In genomic region chr16:56475226-56475625, GRCh38 we compare ENCODE assay signal across 1 cellular context.
TF ChIP-seq lines count a peak whose summit lies in the region.

No MANE protein-coding gene starts in this region.

TF ChIP-seq in HEK293, 187 proteins besides CTCF, POLR2A, EP300 and RAD21:
- TF ChIP-seq SP3 (tag by site-specific recombination; IDR thresholded peaks at IDR 0.05), result no peak
- TF ChIP-seq ZNF155 (tag by site-specific recombination; IDR thresholded peaks at IDR 0.05), result no peak
- TF ChIP-seq ZNF266 (tag by site-specific recombination; IDR thresholded peaks at IDR 0.05; ENCODE audit: low read depth), result no peak
- no peak for TF ChIP-seq BCL11B (tag by site-specific recombination; IDR thresholded peaks at IDR 0.05; ENCODE audit: low read depth)
- 0 out of 2 replicates have a peak, but pooled peaks have one; percentile 21 for TF ChIP-seq PRDM6 (tag by site-specific recombination; IDR thresholded peaks at IDR 0.05)
- TF ChIP-seq FEZF1 (tag by site-specific recombination; IDR thresholded peaks at IDR 0.05), result peak; percentile 60
- TF ChIP-seq ZNF37A (tag by site-specific recombination; IDR thresholded peaks at IDR 0.05), result no peak
- TF ChIP-seq, protein P1, sequence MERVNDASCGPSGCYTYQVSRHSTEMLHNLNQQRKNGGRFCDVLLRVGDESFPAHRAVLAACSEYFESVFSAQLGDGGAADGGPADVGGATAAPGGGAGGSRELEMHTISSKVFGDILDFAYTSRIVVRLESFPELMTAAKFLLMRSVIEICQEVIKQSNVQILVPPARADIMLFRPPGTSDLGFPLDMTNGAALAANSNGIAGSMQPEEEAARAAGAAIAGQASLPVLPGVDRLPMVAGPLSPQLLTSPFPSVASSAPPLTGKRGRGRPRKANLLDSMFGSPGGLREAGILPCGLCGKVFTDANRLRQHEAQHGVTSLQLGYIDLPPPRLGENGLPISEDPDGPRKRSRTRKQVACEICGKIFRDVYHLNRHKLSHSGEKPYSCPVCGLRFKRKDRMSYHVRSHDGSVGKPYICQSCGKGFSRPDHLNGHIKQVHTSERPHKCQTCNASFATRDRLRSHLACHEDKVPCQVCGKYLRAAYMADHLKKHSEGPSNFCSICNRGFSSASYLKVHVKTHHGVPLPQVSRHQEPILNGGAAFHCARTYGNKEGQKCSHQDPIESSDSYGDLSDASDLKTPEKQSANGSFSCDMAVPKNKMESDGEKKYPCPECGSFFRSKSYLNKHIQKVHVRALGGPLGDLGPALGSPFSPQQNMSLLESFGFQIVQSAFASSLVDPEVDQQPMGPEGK (tag by site-specific recombination; IDR thresholded peaks at IDR 0.05), result no peak
- TF ChIP-seq ZNF2 (tag by site-specific recombination; IDR thresholded peaks at IDR 0.05), result no peak
- no peak for TF ChIP-seq ZNF423 (tag by site-specific recombination; IDR thresholded peaks at IDR 0.05)
- no peak for TF ChIP-seq ZNF16 (tag by site-specific recombination; IDR thresholded peaks at IDR 0.05; ENCODE audit: low read depth)
- no peak for TF ChIP-seq HOXA7 (CRISPR knock-in tag; IDR thresholded peaks at IDR 0.05; ENCODE audit: borderline replicate concordance)
- no peak for TF ChIP-seq ZNF488 (tag by site-specific recombination; IDR thresholded peaks at IDR 0.05)
- TF ChIP-seq OVOL3 (tag by site-specific recombination; IDR thresholded peaks at IDR 0.05), result no peak
- TF ChIP-seq ZNF24 (tag by site-specific recombination; IDR thresholded peaks at IDR 0.05), result no peak
- no peak for TF ChIP-seq ZNF677 (tag by site-specific recombination; IDR thresholded peaks at IDR 0.05)
- no peak for TF ChIP-seq ZNF776 (tag by site-specific recombination; IDR thresholded peaks at IDR 0.05; ENCODE audit: borderline replicate concordance)
- TF ChIP-seq, protein P2, sequence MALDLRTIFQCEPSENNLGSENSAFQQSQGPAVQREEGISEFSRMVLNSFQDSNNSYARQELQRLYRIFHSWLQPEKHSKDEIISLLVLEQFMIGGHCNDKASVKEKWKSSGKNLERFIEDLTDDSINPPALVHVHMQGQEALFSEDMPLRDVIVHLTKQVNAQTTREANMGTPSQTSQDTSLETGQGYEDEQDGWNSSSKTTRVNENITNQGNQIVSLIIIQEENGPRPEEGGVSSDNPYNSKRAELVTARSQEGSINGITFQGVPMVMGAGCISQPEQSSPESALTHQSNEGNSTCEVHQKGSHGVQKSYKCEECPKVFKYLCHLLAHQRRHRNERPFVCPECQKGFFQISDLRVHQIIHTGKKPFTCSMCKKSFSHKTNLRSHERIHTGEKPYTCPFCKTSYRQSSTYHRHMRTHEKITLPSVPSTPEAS (tag by site-specific recombination; IDR thresholded peaks at IDR 0.05), result no peak
- TF ChIP-seq ZNF707 (tag by site-specific recombination; IDR thresholded peaks at IDR 0.05), result no peak
- no peak for TF ChIP-seq ZNF529 (tag by site-specific recombination; IDR thresholded peaks at IDR 0.05; ENCODE audit: insufficient replicate concordance)
- TF ChIP-seq, protein P3, sequence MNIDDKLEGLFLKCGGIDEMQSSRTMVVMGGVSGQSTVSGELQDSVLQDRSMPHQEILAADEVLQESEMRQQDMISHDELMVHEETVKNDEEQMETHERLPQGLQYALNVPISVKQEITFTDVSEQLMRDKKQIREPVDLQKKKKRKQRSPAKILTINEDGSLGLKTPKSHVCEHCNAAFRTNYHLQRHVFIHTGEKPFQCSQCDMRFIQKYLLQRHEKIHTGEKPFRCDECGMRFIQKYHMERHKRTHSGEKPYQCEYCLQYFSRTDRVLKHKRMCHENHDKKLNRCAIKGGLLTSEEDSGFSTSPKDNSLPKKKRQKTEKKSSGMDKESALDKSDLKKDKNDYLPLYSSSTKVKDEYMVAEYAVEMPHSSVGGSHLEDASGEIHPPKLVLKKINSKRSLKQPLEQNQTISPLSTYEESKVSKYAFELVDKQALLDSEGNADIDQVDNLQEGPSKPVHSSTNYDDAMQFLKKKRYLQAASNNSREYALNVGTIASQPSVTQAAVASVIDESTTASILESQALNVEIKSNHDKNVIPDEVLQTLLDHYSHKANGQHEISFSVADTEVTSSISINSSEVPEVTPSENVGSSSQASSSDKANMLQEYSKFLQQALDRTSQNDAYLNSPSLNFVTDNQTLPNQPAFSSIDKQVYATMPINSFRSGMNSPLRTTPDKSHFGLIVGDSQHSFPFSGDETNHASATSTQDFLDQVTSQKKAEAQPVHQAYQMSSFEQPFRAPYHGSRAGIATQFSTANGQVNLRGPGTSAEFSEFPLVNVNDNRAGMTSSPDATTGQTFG (tag by site-specific recombination; IDR thresholded peaks at IDR 0.05; ENCODE audit: borderline replicate concordance), result no peak
- TF ChIP-seq ZXDB (tag by site-specific recombination; IDR thresholded peaks at IDR 0.05), result no peak
- TF ChIP-seq ZNF580 (tag by site-specific recombination; IDR thresholded peaks at IDR 0.05), result no peak
- TF ChIP-seq KLF9 (tag by site-specific recombination; IDR thresholded peaks at IDR 0.05; ENCODE audit: low read depth), result no peak
- TF ChIP-seq, protein P4, sequence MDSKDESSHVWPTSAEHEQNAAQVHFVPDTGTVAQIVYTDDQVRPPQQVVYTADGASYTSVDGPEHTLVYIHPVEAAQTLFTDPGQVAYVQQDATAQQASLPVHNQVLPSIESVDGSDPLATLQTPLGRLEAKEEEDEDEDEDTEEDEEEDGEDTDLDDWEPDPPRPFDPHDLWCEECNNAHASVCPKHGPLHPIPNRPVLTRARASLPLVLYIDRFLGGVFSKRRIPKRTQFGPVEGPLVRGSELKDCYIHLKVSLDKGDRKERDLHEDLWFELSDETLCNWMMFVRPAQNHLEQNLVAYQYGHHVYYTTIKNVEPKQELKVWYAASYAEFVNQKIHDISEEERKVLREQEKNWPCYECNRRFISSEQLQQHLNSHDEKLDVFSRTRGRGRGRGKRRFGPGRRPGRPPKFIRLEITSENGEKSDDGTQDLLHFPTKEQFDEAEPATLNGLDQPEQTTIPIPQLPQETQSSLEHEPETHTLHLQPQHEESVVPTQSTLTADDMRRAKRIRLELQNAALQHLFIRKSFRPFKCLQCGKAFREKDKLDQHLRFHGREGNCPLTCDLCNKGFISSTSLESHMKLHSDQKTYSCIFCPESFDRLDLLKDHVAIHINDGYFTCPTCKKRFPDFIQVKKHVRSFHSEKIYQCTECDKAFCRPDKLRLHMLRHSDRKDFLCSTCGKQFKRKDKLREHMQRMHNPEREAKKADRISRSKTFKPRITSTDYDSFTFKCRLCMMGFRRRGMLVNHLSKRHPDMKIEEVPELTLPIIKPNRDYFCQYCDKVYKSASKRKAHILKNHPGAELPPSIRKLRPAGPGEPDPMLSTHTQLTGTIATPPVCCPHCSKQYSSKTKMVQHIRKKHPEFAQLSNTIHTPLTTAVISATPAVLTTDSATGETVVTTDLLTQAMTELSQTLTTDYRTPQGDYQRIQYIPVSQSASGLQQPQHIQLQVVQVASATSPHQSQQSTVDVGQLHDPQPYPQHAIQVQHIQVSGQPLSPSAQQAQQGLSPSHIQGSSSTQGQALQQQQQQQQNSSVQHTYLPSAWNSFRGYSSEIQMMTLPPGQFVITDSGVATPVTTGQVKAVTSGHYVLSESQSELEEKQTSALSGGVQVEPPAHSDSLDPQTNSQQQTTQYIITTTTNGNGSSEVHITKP (tag by site-specific recombination; IDR thresholded peaks at IDR 0.05), result no peak
- TF ChIP-seq ZIC2 (tag by site-specific recombination; IDR thresholded peaks at IDR 0.05), result peak; percentile 53
